In the genomic region with DNA sequence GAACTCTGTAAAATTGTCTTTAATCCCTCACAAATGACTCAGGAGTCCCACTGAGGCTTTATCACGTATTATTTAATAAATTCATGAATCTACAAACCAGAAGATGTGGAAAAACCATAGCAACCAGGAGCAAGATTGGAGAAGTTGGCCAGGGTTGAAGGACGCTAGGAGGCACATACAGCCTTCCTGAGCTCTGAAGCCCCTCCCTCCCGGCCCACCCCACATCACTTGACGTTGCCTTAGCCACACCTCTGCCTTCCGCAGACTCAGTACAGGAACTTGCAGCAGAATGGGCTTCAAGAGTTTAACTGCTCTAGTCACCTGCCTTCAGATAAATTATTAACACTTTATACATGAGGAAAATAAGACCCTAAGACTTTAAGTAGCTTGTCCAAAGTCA, we compare ENCODE assay signal across 17 cellular contexts.
DNase-seq lines count a peak whose midpoint lies in the region; ATAC-seq and TF ChIP-seq lines count a peak whose summit lies in the region.
"Had no signal": no experiment of that assay in that cellular context is flagged by ENCODE, and none has a peak within 500 bp of the region (broad histone marks: within the 10 kb centered on the region; RNA-seq: fewer than 3 reads in every experiment).

No MANE protein-coding gene starts in this region.

- H3K4me3 ChIP-seq in fibroblast of mammary gland (ENCODE audit: control insufficient read depth, low read depth, low read length): no peak overlapping the region
- H3K4me3 ChIP-seq: BLaER1, coronary artery had no signal

- ATAC-seq in GM21447 (IDR thresholded peaks at IDR 0.05; ENCODE audit: unreplicated experiment): no peak

- CTCF ChIA-PET in GM10248 (lab: Yijun Ruan, JAX): interaction anchor here (1.5 kb wide), 1 partner anchor 24 kb away, joined by 3 read pairs; no protein-coding TSS in a partner anchor

- DNase-seq in HCEC 1CT: peak; percentile 30
- DNase-seq in NCI-H82 (lab: John Stamatoyannopoulos, UW): peak; percentile 91
- peak; percentile 34 for DNase-seq in fibroblast of mammary gland (ENCODE audit: low read depth)
- DNase-seq in stromal cell of bone marrow (ENCODE audit: low read depth): peak; percentile 25
- no peak for DNase-seq in GM10248 (ENCODE audit: extremely low spot score)
- no peak for DNase-seq in DMS53 (lab: John Stamatoyannopoulos, UW)
- DNase-seq: activated effector memory CD4-positive, alpha-beta T cell treated with anti-CD3 and anti-CD28 coated beads, Interleukin-2, amount 50 U/mL, for 16 hours; left cardiac atrium; NCI-H146; NCI-H345; occipital lobe; stimulated activated CD4-positive, alpha-beta T cell treated with anti-CD3 and anti-CD28 coated beads, Interleukin-2, amount 100 ng/mL, for 48 hours; stimulated activated CD8-positive, alpha-beta memory T cell treated with anti-CD3 and anti-CD28 coated beads, Interleukin-4, amount 100 ng/mL, for 48 hours; SW 1271 had no signal

- TF ChIP-seq CTCF in fibroblast of mammary gland (conservative IDR thresholded peaks at IDR 0.05; ENCODE audit: control insufficient read depth, insufficient read depth, low read depth, low read length): no peak
- TF ChIP-seq CTCF in GM10248 (IDR thresholded peaks at IDR 0.05; ENCODE audit: control extremely low read depth, extremely low read depth, low read depth, missing control alignments): no peak

- POLR2A ChIA-PET in GM10248 (lab: Yijun Ruan, JAX): no interaction called here

Comparison
In these comparisons a context has a peak if more than half of its experiments do, and no peak if none do; other contexts are left out.
1. DNase-seq: peak in HCEC 1CT (single experiment), NCI-H82 (single experiment), fibroblast of mammary gland (single experiment) and stromal cell of bone marrow (single experiment); none in GM10248 (single experiment) and DMS53 (single experiment).